ENCODE assay signal across 1 cellular context in the genomic region with DNA sequence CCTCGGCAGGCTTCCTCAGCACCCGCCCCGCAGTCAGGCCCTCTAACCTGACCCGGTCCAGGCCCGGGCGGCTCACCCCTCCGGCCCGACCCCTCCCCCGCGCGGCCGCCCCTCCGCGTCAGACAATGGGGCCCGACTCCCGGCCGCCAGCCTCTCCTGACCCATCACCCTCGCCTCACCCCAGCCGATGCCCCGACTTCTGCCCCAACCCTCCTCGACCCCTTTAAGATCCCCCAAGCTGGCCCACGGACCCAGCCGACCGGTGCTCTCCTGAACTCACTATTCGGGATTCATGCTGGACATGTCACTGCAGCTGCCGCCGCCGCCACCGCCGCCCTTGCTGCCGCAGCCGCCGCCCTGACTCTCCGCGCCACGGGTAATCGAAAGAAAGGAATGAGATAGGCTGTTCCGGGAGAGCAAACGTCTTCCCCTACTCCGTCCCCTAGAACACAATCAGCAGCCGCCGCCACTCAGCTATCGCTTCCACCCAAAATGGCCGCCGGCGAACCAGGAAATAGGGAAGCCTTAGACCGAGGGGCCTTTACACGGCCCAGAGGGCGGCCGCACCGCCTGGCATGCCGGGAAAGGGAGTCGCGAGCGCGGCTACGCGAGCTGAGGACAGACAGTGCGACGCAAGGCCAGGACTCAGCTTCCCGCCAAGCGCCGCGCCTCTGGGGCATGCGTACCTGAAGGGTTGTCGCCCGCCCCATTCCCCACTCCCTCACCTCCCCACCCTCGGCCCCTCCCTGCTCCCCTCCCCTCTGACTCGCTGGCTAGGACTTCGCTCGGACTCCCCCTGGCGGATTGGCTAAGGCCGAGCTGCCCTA.
TF ChIP-seq lines count a peak whose summit lies in the region.

RAB1A (minus strand) TSS at position 494 of the 827 bp plus-strand sequence; CDS start at position 303, 191 bp downstream.

TF ChIP-seq in HepG2, 621 proteins besides CTCF, POLR2A, EP300 and RAD21 (continued from another document and continues in another):
- TF ChIP-seq HMGXB3 (CRISPR knock-in tag; IDR thresholded peaks at IDR 0.05; ENCODE audit: borderline replicate concordance), result peak; percentile 89; the same call in 1 of the 2 replicates
- TF ChIP-seq MXI1 (IDR thresholded peaks at IDR 0.05; ENCODE audit: borderline replicate concordance, low read depth, low read length), result peak; percentile 91; the same call in 1 of the 3 replicates
- TF ChIP-seq HHEX (CRISPR knock-in tag; IDR thresholded peaks at IDR 0.05), result no peak
- peak; percentile 60; the same call in 1 of the 2 replicates for TF ChIP-seq ZNF543 (CRISPR knock-in tag; IDR thresholded peaks at IDR 0.05)
- TF ChIP-seq, protein P1, sequence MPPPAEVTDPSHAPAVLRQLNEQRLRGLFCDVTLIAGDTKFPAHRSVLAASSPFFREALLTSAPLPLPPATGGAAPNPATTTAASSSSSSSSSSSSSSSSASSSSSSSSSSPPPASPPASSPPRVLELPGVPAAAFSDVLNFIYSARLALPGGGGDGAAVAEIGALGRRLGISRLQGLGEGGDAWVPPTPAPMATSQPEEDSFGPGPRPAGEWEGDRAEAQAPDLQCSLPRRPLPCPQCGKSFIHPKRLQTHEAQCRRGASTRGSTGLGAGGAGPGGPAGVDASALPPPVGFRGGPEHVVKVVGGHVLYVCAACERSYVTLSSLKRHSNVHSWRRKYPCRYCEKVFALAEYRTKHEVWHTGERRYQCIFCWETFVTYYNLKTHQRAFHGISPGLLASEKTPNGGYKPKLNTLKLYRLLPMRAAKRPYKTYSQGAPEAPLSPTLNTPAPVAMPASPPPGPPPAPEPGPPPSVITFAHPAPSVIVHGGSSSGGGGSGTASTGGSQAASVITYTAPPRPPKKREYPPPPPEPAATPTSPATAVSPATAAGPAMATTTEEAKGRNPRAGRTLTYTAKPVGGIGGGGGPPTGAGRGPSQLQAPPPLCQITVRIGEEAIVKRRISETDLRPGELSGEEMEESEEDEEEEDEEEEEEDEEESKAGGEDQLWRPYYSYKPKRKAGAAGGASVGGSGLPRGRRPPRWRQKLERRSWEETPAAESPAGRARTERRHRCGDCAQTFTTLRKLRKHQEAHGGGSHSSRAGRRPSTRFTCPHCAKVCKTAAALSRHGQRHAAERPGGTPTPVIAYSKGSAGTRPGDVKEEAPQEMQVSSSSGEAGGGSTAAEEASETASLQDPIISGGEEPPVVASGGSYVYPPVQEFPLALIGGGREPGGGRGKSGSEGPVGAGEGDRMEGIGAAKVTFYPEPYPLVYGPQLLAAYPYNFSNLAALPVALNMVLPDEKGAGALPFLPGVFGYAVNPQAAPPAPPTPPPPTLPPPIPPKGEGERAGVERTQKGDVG (CRISPR knock-in tag; IDR thresholded peaks at IDR 0.05; ENCODE audit: borderline replicate concordance), result no peak; the same call in 1 of the 2 replicates
- no peak for TF ChIP-seq TCF12 (IDR thresholded peaks at IDR 0.05)
- TF ChIP-seq TCF12 (CRISPR knock-in tag; IDR thresholded peaks at IDR 0.05), result no peak; the same call in 1 of the 2 replicates
- TF ChIP-seq SP4 (CRISPR knock-in tag; IDR thresholded peaks at IDR 0.05), result peak; percentile 85
- TF ChIP-seq ZMYM3 (CRISPR knock-in tag; IDR thresholded peaks at IDR 0.05), result no peak
- no peak for TF ChIP-seq JDP2 (CRISPR knock-in tag; IDR thresholded peaks at IDR 0.05; ENCODE audit: borderline replicate concordance)
- TF ChIP-seq ARNTL (CRISPR knock-in tag; IDR thresholded peaks at IDR 0.05), result peak; percentile 57; the same call in 1 of the 2 replicates
- TF ChIP-seq, protein P2, sequence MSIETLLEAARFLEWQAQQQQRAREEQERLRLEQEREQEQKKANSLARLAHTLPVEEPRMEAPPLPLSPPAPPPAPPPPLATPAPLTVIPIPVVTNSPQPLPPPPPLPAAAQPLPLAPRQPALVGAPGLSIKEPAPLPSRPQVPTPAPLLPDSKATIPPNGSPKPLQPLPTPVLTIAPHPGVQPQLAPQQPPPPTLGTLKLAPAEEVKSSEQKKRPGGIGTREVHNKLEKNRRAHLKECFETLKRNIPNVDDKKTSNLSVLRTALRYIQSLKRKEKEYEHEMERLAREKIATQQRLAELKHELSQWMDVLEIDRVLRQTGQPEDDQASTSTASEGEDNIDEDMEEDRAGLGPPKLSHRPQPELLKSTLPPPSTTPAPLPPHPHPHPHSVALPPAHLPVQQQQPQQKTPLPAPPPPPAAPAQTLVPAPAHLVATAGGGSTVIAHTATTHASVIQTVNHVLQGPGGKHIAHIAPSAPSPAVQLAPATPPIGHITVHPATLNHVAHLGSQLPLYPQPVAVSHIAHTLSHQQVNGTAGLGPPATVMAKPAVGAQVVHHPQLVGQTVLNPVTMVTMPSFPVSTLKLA (IDR thresholded peaks at IDR 0.05), result peak; percentile 70
- TF ChIP-seq CCAR2 (optimal IDR thresholded peaks at IDR 0.05; ENCODE audit: low read depth, low read length), result no peak
- 0 out of 2 replicates have a peak, but pooled peaks have one; percentile 33 for TF ChIP-seq PAWR (CRISPR knock-in tag; IDR thresholded peaks at IDR 0.05; ENCODE audit: borderline replicate concordance)
- TF ChIP-seq ZFP36L1 (CRISPR knock-in tag; IDR thresholded peaks at IDR 0.05), result peak; percentile 14; the same call in 1 of the 2 replicates
- peak; percentile 48 for TF ChIP-seq ZNF407 (CRISPR knock-in tag; IDR thresholded peaks at IDR 0.05; ENCODE audit: not compliant biosample characterization)
- TF ChIP-seq RFXANK (CRISPR knock-in tag; IDR thresholded peaks at IDR 0.05), result no peak
- no peak; the same call in 1 of the 2 replicates for TF ChIP-seq MXD4 (CRISPR knock-in tag; IDR thresholded peaks at IDR 0.05)
- TF ChIP-seq CEBPG (CRISPR knock-in tag; IDR thresholded peaks at IDR 0.05), result no peak
- no peak; the same call in 1 of the 2 replicates for TF ChIP-seq TSC22D2 (CRISPR knock-in tag; IDR thresholded peaks at IDR 0.05; ENCODE audit: borderline replicate concordance)
- TF ChIP-seq ZNF552 (CRISPR knock-in tag; IDR thresholded peaks at IDR 0.05; ENCODE audit: borderline replicate concordance), result no peak
- TF ChIP-seq ZNF570 (CRISPR knock-in tag; IDR thresholded peaks at IDR 0.05; ENCODE audit: borderline replicate concordance), result no peak
- TF ChIP-seq ZNF710 (CRISPR knock-in tag; IDR thresholded peaks at IDR 0.05; ENCODE audit: borderline replicate concordance), result peak; percentile 86
- peak; percentile 77 for TF ChIP-seq KDM5B (CRISPR knock-in tag; IDR thresholded peaks at IDR 0.05; ENCODE audit: borderline replicate concordance)
- TF ChIP-seq, protein P3, sequence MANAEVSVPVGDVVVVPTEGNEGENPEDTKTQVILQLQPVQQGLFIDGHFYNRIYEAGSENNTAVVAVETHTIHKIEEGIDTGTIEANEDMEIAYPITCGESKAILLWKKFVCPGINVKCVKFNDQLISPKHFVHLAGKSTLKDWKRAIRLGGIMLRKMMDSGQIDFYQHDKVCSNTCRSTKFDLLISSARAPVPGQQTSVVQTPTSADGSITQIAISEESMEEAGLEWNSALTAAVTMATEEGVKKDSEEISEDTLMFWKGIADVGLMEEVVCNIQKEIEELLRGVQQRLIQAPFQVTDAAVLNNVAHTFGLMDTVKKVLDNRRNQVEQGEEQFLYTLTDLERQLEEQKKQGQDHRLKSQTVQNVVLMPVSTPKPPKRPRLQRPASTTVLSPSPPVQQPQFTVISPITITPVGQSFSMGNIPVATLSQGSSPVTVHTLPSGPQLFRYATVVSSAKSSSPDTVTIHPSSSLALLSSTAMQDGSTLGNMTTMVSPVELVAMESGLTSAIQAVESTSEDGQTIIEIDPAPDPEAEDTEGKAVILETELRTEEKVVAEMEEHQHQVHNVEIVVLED (CRISPR knock-in tag; IDR thresholded peaks at IDR 0.05; ENCODE audit: borderline replicate concordance), result peak; percentile 89; the same call in 1 of the 2 replicates
- no peak for TF ChIP-seq TCF7L2 (IDR thresholded peaks at IDR 0.05; ENCODE audit: low read depth, low read length)
- TF ChIP-seq ZC3H13 (CRISPR knock-in tag; IDR thresholded peaks at IDR 0.05), result peak; percentile 56; the same call in 1 of the 2 replicates
- 0 out of 2 replicates have a peak, but pooled peaks have one; percentile 36 for TF ChIP-seq MEF2D (CRISPR knock-in tag; IDR thresholded peaks at IDR 0.05)
- TF ChIP-seq DNMT1 (CRISPR knock-in tag; IDR thresholded peaks at IDR 0.05), result peak; percentile 61; the same call in 1 of the 2 replicates
- TF ChIP-seq ELF1 (CRISPR knock-in tag; IDR thresholded peaks at IDR 0.05), result peak; percentile 99
